In the genomic region with DNA sequence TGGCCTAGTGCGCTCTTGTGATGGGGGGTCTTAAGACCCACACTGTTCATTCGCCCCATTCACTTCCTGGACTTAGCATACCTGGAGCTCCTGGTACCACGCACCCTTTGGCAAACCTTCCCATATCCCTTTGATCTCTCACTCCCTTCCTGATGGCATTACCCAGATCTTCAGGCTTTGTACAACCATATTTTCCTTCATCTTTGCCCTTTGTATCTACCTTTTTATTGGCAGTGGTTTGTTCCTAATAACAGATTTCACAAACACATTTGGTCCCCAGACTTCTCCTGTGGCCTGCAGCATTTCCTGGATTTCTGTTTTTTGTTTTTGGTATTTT, we compare ENCODE assay signal across 11 cellular contexts. TPM values are rescaled to one million over a fixed set of nuclear protein-coding genes. Genes with fewer than 3 reads are reported as not detected.
DNase-seq lines count a peak whose midpoint lies in the region; ATAC-seq, FAIRE-seq and TF ChIP-seq lines count a peak whose summit lies in the region.
"Had no signal": no experiment of that assay in that cellular context is flagged by ENCODE, and none has a peak within 500 bp of the region (broad histone marks: within the 10 kb centered on the region; RNA-seq: fewer than 3 reads in every experiment).

No MANE protein-coding gene starts in this region.

- POLR2A ChIA-PET in CD4-positive, alpha-beta T cell (lab: Charles Lee): interaction anchor here (1.0 kb wide), 1 partner anchor 129 kb away, joined by 4 read pairs; the partner anchor contains the start of genes BET1L and RIC8A
- POLR2A ChIA-PET in GM12878 (lab: Charles Lee): no interaction called here

- CTCF ChIA-PET in CD4-positive, alpha-beta T cell (lab: Charles Lee): no interaction called here
- CTCF ChIA-PET in GM12878 (lab: Yijun Ruan, JAX): no interaction called here

- TF ChIP-seq POLR2A in GM12878 (IDR thresholded peaks at IDR 0.05; ENCODE audit: low read depth, low read length): no peak

- intact Hi-C loops in CD4-positive, alpha-beta T cell (cut with DNase I, micrococcal nuclease): loop anchor here in 1 of 2 experiments (2.0 kb wide), 1 partner anchor 16 kb away; no protein-coding TSS in a partner anchor
- intact Hi-C loops in GM12878 (cut with micrococcal nuclease; ENCODE audit: unreplicated experiment): no loop called here

- in situ Hi-C loops in GM12878 (cut with MboI): no loop called here

- H3K4me1 ChIP-seq in GM12878 (ENCODE audit: control insufficient read depth, insufficient read depth, low read length) (peaks cover 4% of the 10 kb centered on the region), neural progenitor cell (peaks cover 53% of the 10 kb centered on the region)
- H3K4me1 ChIP-seq: BE2C had no signal

- FAIRE-seq in GM12878 (lab: Jason Lieb, UNC): no peak

- no peak for ATAC-seq in CD4-positive, alpha-beta T cell (ENCODE audit: poor library complexity)
- ATAC-seq in GM12878: no peak

- no peaks in the 10 kb centered on the region for H3K9me3 ChIP-seq in CD4-positive, alpha-beta T cell (ENCODE audit: control insufficient read depth, low read length)
- H3K9me3 ChIP-seq in GM12878 (replicated peaks; ENCODE audit: control insufficient read depth, insufficient read depth, low read length): peaks cover 4% of the 10 kb centered on the region; the same call in 2 of the 3 replicates
- no peaks in the 10 kb centered on the region for H3K9me3 ChIP-seq in neural progenitor cell (ENCODE audit: low read depth)
- H3K9me3 ChIP-seq: BE2C had no signal

- TF ChIP-seq EP300 in GM12878 (IDR thresholded peaks at IDR 0.05; ENCODE audit: borderline replicate concordance in 1 of 2, control insufficient read depth in 1 of 2, low read depth in 2 of 2, low read length in 2 of 2): no peak

- H3F3A ChIP-seq in neural progenitor cell (ENCODE audit: low read depth): peaks cover 38% of the 10 kb centered on the region

- no peak for TF ChIP-seq CTCF in CD4-positive, alpha-beta T cell (IDR thresholded peaks at IDR 0.05)
- no peak for TF ChIP-seq CTCF in GM12878 (IDR thresholded peaks at IDR 0.05 in 2 of 3, conservative IDR thresholded peaks at IDR 0.05 in 1 of 3; ENCODE audit: control insufficient read depth in 2 of 3, extremely low read depth in 1 of 3, insufficient read depth in 1 of 3, low read depth in 3 of 3, low read length in 3 of 3)
- TF ChIP-seq CTCF in neural progenitor cell (IDR thresholded peaks at IDR 0.05): no peak

- H3K4me3 Mint-ChIP-seq in CD4-positive, alpha-beta T cell: no peak overlapping the region
- H3K4me3 Mint-ChIP-seq in neural progenitor cell: no peak overlapping the region

- H3K4me2 ChIP-seq in GM12878 (ENCODE audit: control insufficient read depth, insufficient read depth): no peak overlapping the region
- no peak overlapping the region for H3K4me2 ChIP-seq in neural progenitor cell

- H3K9ac ChIP-seq in GM12878 (ENCODE audit: control insufficient read depth, insufficient read depth, low read length): no peak overlapping the region
- H3K9ac ChIP-seq in neural progenitor cell: no peak overlapping the region

- H3K4me1 Mint-ChIP-seq in CD4-positive, alpha-beta T cell (ENCODE audit: low read depth): peaks cover 39% of the 10 kb centered on the region
- peaks cover 61% of the 10 kb centered on the region for H3K4me1 Mint-ChIP-seq in neural progenitor cell

- H3K36me3 ChIP-seq in GM12878 (ENCODE audit: control insufficient read depth in 2 of 2, insufficient read depth in 2 of 2, low read length in 1 of 2) (no peaks in the 10 kb centered on the region), neural progenitor cell (no peaks in the 10 kb centered on the region)
- H3K36me3 ChIP-seq: BE2C had no signal

- H3K79me2 ChIP-seq in GM12878 (ENCODE audit: control insufficient read depth, insufficient read depth, low read length) (no peaks in the 10 kb centered on the region), neural progenitor cell (ENCODE audit: low read depth) (no peaks in the 10 kb centered on the region)

- no peak for DNase-seq in CD4-positive, alpha-beta T cell
- DNase-seq in GM12878 (ENCODE audit: low read depth, low spot score): no peak
- no peak for DNase-seq in neural progenitor cell (ENCODE audit: low spot score)
- no peak for DNase-seq in kidney tubule cell (ENCODE audit: low spot score)
- no peak for DNase-seq in NCI-H1105 (lab: John Stamatoyannopoulos, UW)
- no peak for DNase-seq in activated CD8-positive, alpha-beta memory T cell treated with anti-CD3 and anti-CD28 coated beads, Interleukin-2, amount 50 U/mL, for 4 hours
- DNase-seq: activated CD4-positive, CD25-positive, alpha-beta regulatory T cell; BE2C; mammary epithelial cell; NCI-H146 had no signal

- H3K4me3 ChIP-seq in GM12878 (no peak overlapping the region), neural progenitor cell (no peak overlapping the region)

- no peaks in the 10 kb centered on the region for H3K36me3 Mint-ChIP-seq in CD4-positive, alpha-beta T cell (ENCODE audit: low read depth)
- H3K36me3 Mint-ChIP-seq in neural progenitor cell: peaks cover 4% of the 10 kb centered on the region

- no peaks in the 10 kb centered on the region for H3K27me3 ChIP-seq in CD4-positive, alpha-beta T cell (ENCODE audit: control insufficient read depth, insufficient read depth, low read length)
- H3K27me3 ChIP-seq in GM12878 (replicated peaks in 1 of 2; ENCODE audit: control insufficient read depth in 2 of 2, insufficient read depth in 2 of 2, low read length in 1 of 2): no peaks in the 10 kb centered on the region
- H3K27me3 ChIP-seq in neural progenitor cell: no peaks in the 10 kb centered on the region
- H3K27me3 ChIP-seq: BE2C had no signal

- RAD21 ChIA-PET in GM12878 (lab: Charles Lee; ENCODE audit: unreplicated experiment): no interaction called here

- no peaks in the 10 kb centered on the region for H3K27me3 Mint-ChIP-seq in CD4-positive, alpha-beta T cell
- H3K27me3 Mint-ChIP-seq in neural progenitor cell (ENCODE audit: insufficient read depth, low read depth): peaks cover 16% of the 10 kb centered on the region

- TF ChIP-seq RAD21 in GM12878 (IDR thresholded peaks at IDR 0.05; ENCODE audit: insufficient read depth, low read depth, low read length): no peak

- H3K9me3 Mint-ChIP-seq in CD4-positive, alpha-beta T cell: no peaks in the 10 kb centered on the region
- H3K9me3 Mint-ChIP-seq in neural progenitor cell: peaks cover 11% of the 10 kb centered on the region

- SMC1A ChIA-PET in GM12878 (lab: Charles Lee; ENCODE audit: uncharacterized antibody, unreplicated experiment): interaction anchor here (1.0 kb wide), 1 partner anchor 12 kb away, joined by 3 read pairs; no protein-coding TSS in a partner anchor

- H4K20me1 ChIP-seq in GM12878 (ENCODE audit: control insufficient read depth, insufficient read depth): no peaks in the 10 kb centered on the region
- H4K20me1 ChIP-seq in neural progenitor cell (ENCODE audit: low read depth): no peaks in the 10 kb centered on the region

- H2AFZ ChIP-seq in GM12878 (ENCODE audit: control insufficient read depth, low read depth, low read length) (peak overlapping the region; percentile 6; the same call in 1 of the 2 replicates), neural progenitor cell (replicated peaks) (peak overlapping the region; percentile 1)

- no peak overlapping the region for H3K27ac ChIP-seq in CD4-positive, alpha-beta T cell (ENCODE audit: low read depth, low read length)
- no peak overlapping the region for H3K27ac ChIP-seq in GM12878 (ENCODE audit: control insufficient read depth, insufficient read depth)
- H3K27ac ChIP-seq in neural progenitor cell: no peak overlapping the region

- peak overlapping the region; percentile 40 for H3K27ac Mint-ChIP-seq in CD4-positive, alpha-beta T cell
- H3K27ac Mint-ChIP-seq in neural progenitor cell: peak overlapping the region; percentile 97

- BruUV-seq in GM12878 (replicated peaks; lab: Mats Ljungman, UMichigan): no TSS peak

- 100% methylated on average over 3 of the region's 3 CpGs for WGBS in GM12878 (ENCODE audit: insufficient coverage, insufficient replicate concordance, low lambda C conversion rate, missing lambda C conversion rate)

RNA-seq across cellular contexts. Expression of gene IFITM3, which starts 16.0 kb away (rescaled TPM):
- 10 to 100 TPM; 15.9 to 20.1 TPM for total RNA-seq in CD4-positive, alpha-beta T cell
- total RNA-seq in GM12878 (2013; cell fraction: nucleolus; rRNA removed): 0.61 TPM in 1 of 2 replicates, not detected in the other
- 0.33 and 1.3 TPM in 2 replicates for total RNA-seq in GM12878 (2014; rRNA removed)
- total RNA-seq in GM12878 (2014; rRNA removed; fragmentation: Illumina TruSeq; extraction: Trizol): 0.54 and 0.88 TPM in 2 replicates
- total RNA-seq in GM12878 (2021): 2.5 and 3.0 TPM in 2 replicates
- polyA plus RNA-seq in GM12878 (2011; ENCODE audit: low read depth): 2.3 TPM
- 0.58 and 0.98 TPM in 2 replicates for polyA plus RNA-seq in GM12878 (2011; rRNA removed)
- 0.54 and 1.2 TPM in 2 replicates for polyA plus RNA-seq in GM12878 (2011; cell fraction: cytosol; rRNA removed)
- polyA plus RNA-seq in GM12878 (2011; cell fraction: nucleus; rRNA removed): 1.2 and 1.6 TPM in 2 replicates
- 2.1 and 2.4 TPM in 2 replicates for polyA plus RNA-seq in GM12878 (2012)
- polyA plus RNA-seq in GM12878 (2014; fragmentation: Illumina TruSeq; extraction: Trizol): 1.5 TPM in 1 of 2 replicates, not detected in the other
- 1 to 10 TPM; 2.1 to 2.3 TPM for polyA plus RNA-seq in GM12878 (2014; fragmentation: Nextera tagmentation; extraction: Ambion mirVana)
- polyA plus RNA-seq in GM12878 (2014; rRNA removed): 0.77 and 1.8 TPM in 2 replicates
- 1 to 10 TPM; 2.2 to 3.6 TPM for polyA plus RNA-seq in GM12878 (2016; fragmentation: Nextera tagmentation; extraction: Ambion mirVana)
- polyA minus RNA-seq in GM12878 (2011; rRNA and poly(A)+ RNA removed): not detected in 2 replicates
- polyA minus RNA-seq in GM12878 (2011; cell fraction: cytosol; rRNA and poly(A)+ RNA removed): 3.7 and 7.7 TPM in 2 replicates
- 0.97 and 1.3 TPM in 2 replicates for polyA minus RNA-seq in GM12878 (2011; cell fraction: nucleus; rRNA and poly(A)+ RNA removed)
- 19.8 and 61.7 TPM in 2 replicates for total RNA-seq in neural progenitor cell (ENCODE audit: low replicate concordance)

RNA-seq across cellular contexts. Expression of gene IFITM1, which starts 22.8 kb away (rescaled TPM):
- total RNA-seq in CD4-positive, alpha-beta T cell: 100 to 1,000 TPM; 286 to 306 TPM
- 166 and 177 TPM in 2 replicates for total RNA-seq in GM12878 (2013; cell fraction: nucleolus; rRNA removed)
- total RNA-seq in GM12878 (2014; rRNA removed) (543 and 574 TPM in 2 replicates), GM12878 (2014; rRNA removed; fragmentation: Illumina TruSeq; extraction: Trizol) (485 and 549 TPM in 2 replicates), GM12878 (2021) (396 and 453 TPM in 2 replicates), neural progenitor cell (ENCODE audit: low replicate concordance) (13.3 and 48.6 TPM in 2 replicates)
- 839 TPM for polyA plus RNA-seq in GM12878 (2011; ENCODE audit: low read depth)
- polyA plus RNA-seq in GM12878 (2011; rRNA removed) (240 and 671 TPM in 2 replicates), GM12878 (2014; fragmentation: Illumina TruSeq; extraction: Trizol) (491 and 1,007 TPM in 2 replicates), GM12878 (2014; fragmentation: Nextera tagmentation; extraction: Ambion mirVana) (1,000 to 10,000 TPM; 1,771 to 2,788 TPM), GM12878 (2014; rRNA removed) (864 and 887 TPM in 2 replicates), GM12878 (2016; fragmentation: Nextera tagmentation; extraction: Ambion mirVana) (100 to 1,000 TPM; 456 to 479 TPM)
- polyA plus RNA-seq in GM12878 (2011; cell fraction: cytosol; rRNA removed): 1,141 and 1,225 TPM in 2 replicates
- 403 and 488 TPM in 2 replicates for polyA plus RNA-seq in GM12878 (2011; cell fraction: nucleus; rRNA removed)
- 758 and 904 TPM in 2 replicates for polyA plus RNA-seq in GM12878 (2012)
- polyA minus RNA-seq in GM12878 (2011; rRNA and poly(A)+ RNA removed): 804 and 1,098 TPM in 2 replicates
- 178 and 190 TPM in 2 replicates for polyA minus RNA-seq in GM12878 (2011; cell fraction: cytosol; rRNA and poly(A)+ RNA removed)
- 183 and 217 TPM in 2 replicates for polyA minus RNA-seq in GM12878 (2011; cell fraction: nucleus; rRNA and poly(A)+ RNA removed)

RNA-seq across cellular contexts. Expression of gene IFITM2, which starts 29.0 kb away (rescaled TPM):
- total RNA-seq in CD4-positive, alpha-beta T cell: 100 to 1,000 TPM; 364 to 383 TPM
- 32.0 and 32.3 TPM in 2 replicates for total RNA-seq in GM12878 (2013; cell fraction: nucleolus; rRNA removed)
- total RNA-seq in GM12878 (2014; rRNA removed) (267 and 271 TPM in 2 replicates), GM12878 (2014; rRNA removed; fragmentation: Illumina TruSeq; extraction: Trizol) (295 and 327 TPM in 2 replicates), GM12878 (2021) (676 and 768 TPM in 2 replicates), neural progenitor cell (ENCODE audit: low replicate concordance) (10.5 and 63.9 TPM in 2 replicates)
- polyA plus RNA-seq in GM12878 (2011; ENCODE audit: low read depth): 582 TPM
- polyA plus RNA-seq in GM12878 (2011; rRNA removed) (116 and 205 TPM in 2 replicates), GM12878 (2014; fragmentation: Illumina TruSeq; extraction: Trizol) (422 and 741 TPM in 2 replicates), GM12878 (2014; fragmentation: Nextera tagmentation; extraction: Ambion mirVana) (1,000 to 10,000 TPM; 2,669 to 3,672 TPM), GM12878 (2014; rRNA removed) (611 and 755 TPM in 2 replicates), GM12878 (2016; fragmentation: Nextera tagmentation; extraction: Ambion mirVana) (100 to 1,000 TPM; 707 to 829 TPM)
- polyA plus RNA-seq in GM12878 (2011; cell fraction: cytosol; rRNA removed): 159 and 247 TPM in 2 replicates
- 40.7 and 48.7 TPM in 2 replicates for polyA plus RNA-seq in GM12878 (2011; cell fraction: nucleus; rRNA removed)
- polyA plus RNA-seq in GM12878 (2012): 605 and 961 TPM in 2 replicates
- polyA minus RNA-seq in GM12878 (2011; rRNA and poly(A)+ RNA removed): 67.7 and 77.6 TPM in 2 replicates
- polyA minus RNA-seq in GM12878 (2011; cell fraction: cytosol; rRNA and poly(A)+ RNA removed): 83.9 and 93.5 TPM in 2 replicates
- 31.3 and 51.8 TPM in 2 replicates for polyA minus RNA-seq in GM12878 (2011; cell fraction: nucleus; rRNA and poly(A)+ RNA removed)

RNA-seq across cellular contexts. Expression of gene B4GALNT4, which starts 32.7 kb away (rescaled TPM):
- total RNA-seq in CD4-positive, alpha-beta T cell: 1 to 10 TPM; 4.2 to 6.0 TPM
- total RNA-seq in GM12878 (2013; cell fraction: nucleolus; rRNA removed): 0.23 TPM in 1 of 2 replicates, not detected in the other
- total RNA-seq in GM12878 (2014; rRNA removed): 0.06 and 1.4 TPM in 2 replicates
- 0.18 TPM in 1 of 2 replicates, not detected in the other for total RNA-seq in GM12878 (2014; rRNA removed; fragmentation: Illumina TruSeq; extraction: Trizol)
- 0.29 and 0.74 TPM in 2 replicates for total RNA-seq in GM12878 (2021)
- polyA plus RNA-seq in GM12878 (2011; ENCODE audit: low read depth): not detected
- polyA plus RNA-seq in GM12878 (2011; rRNA removed): not detected in 2 replicates
- not detected in 2 replicates for polyA plus RNA-seq in GM12878 (2011; cell fraction: cytosol; rRNA removed)
- 0.07 TPM in 1 of 2 replicates, not detected in the other for polyA plus RNA-seq in GM12878 (2011; cell fraction: nucleus; rRNA removed)
- 0.24 TPM in 1 of 2 replicates, not detected in the other for polyA plus RNA-seq in GM12878 (2012)
- 0.04 TPM in 1 of 2 replicates, not detected in the other for polyA plus RNA-seq in GM12878 (2014; fragmentation: Illumina TruSeq; extraction: Trizol)
- polyA plus RNA-seq in GM12878 (2014; fragmentation: Nextera tagmentation; extraction: Ambion mirVana): not detected
- 0.16 and 0.82 TPM in 2 replicates for polyA plus RNA-seq in GM12878 (2014; rRNA removed)
- not detected for polyA plus RNA-seq in GM12878 (2016; fragmentation: Nextera tagmentation; extraction: Ambion mirVana)
- not detected in 2 replicates for polyA minus RNA-seq in GM12878 (2011; rRNA and poly(A)+ RNA removed)
- not detected in 2 replicates for polyA minus RNA-seq in GM12878 (2011; cell fraction: cytosol; rRNA and poly(A)+ RNA removed)
- not detected in 2 replicates for polyA minus RNA-seq in GM12878 (2011; cell fraction: nucleus; rRNA and poly(A)+ RNA removed)
- total RNA-seq in neural progenitor cell (ENCODE audit: low replicate concordance): 16.4 and 110 TPM in 2 replicates

RNA-seq across cellular contexts. Expression of gene IFITM5, which starts 37.3 kb away (rescaled TPM):
- total RNA-seq in CD4-positive, alpha-beta T cell: not detected
- not detected in 2 replicates for total RNA-seq in GM12878 (2013; cell fraction: nucleolus; rRNA removed)
- total RNA-seq in GM12878 (2014; rRNA removed): not detected in 2 replicates
- not detected in 2 replicates for total RNA-seq in GM12878 (2014; rRNA removed; fragmentation: Illumina TruSeq; extraction: Trizol)
- not detected in 2 replicates for total RNA-seq in GM12878 (2021)
- polyA plus RNA-seq in GM12878 (2011; ENCODE audit: low read depth): not detected
- not detected in 2 replicates for polyA plus RNA-seq in GM12878 (2011; rRNA removed)
- not detected in 2 replicates for polyA plus RNA-seq in GM12878 (2011; cell fraction: cytosol; rRNA removed)
- not detected in 2 replicates for polyA plus RNA-seq in GM12878 (2011; cell fraction: nucleus; rRNA removed)
- not detected in 2 replicates for polyA plus RNA-seq in GM12878 (2012)
- polyA plus RNA-seq in GM12878 (2014; fragmentation: Illumina TruSeq; extraction: Trizol): not detected in 2 replicates
- polyA plus RNA-seq in GM12878 (2014; fragmentation: Nextera tagmentation; extraction: Ambion mirVana): not detected
- not detected in 2 replicates for polyA plus RNA-seq in GM12878 (2014; rRNA removed)
- polyA plus RNA-seq in GM12878 (2016; fragmentation: Nextera tagmentation; extraction: Ambion mirVana): not detected
- polyA minus RNA-seq in GM12878 (2011; rRNA and poly(A)+ RNA removed): not detected in 2 replicates
- polyA minus RNA-seq in GM12878 (2011; cell fraction: cytosol; rRNA and poly(A)+ RNA removed): not detected in 2 replicates
- polyA minus RNA-seq in GM12878 (2011; cell fraction: nucleus; rRNA and poly(A)+ RNA removed): not detected in 2 replicates
- not detected in 2 replicates for total RNA-seq in neural progenitor cell (ENCODE audit: low replicate concordance)
- total RNA-seq: mammary epithelial cell had no signal
- polyA plus RNA-seq: fibroblast of lung, mammary epithelial cell had no signal
